In the genomic region with DNA sequence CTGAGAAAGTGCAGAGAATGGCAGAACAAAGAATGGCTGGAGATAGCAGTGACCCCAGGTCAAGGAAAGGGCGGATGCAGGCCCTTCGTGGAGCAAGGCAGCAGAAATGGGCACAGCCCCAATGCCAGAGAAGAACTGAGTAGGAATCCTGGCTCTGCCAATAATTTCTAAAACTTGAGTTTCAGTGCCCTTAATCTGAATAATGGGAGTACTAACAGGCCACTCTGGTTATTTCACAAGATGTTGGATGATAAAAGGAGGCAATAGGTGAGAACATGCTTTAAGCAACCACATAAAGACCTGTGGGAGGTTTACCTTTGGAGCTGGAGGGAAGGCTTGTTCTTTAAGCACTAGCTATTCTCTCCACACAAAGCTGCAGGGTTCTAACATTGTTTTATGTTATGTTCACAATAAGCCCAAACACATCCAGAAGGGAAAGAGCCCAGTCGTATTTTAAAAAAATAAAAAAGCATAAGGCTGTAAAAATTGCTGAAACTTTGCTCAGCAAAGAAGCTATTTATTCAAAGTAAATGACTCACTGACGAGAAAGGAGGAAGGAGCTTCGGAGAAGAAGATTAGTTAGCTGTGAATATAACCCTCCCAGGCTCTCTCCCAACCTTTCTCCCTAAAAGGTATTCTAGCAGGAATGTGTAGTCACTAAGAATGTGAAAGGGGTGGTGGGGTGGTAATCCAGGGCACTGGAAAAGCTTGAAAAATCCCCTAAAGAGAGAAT, we compare ENCODE assay signal across 11 cellular contexts.
DNase-seq lines count a peak whose midpoint lies in the region; ATAC-seq, FAIRE-seq and TF ChIP-seq lines count a peak whose summit lies in the region.
"Had no signal": no experiment of that assay in that cellular context is flagged by ENCODE, and none has a peak within 500 bp of the region (broad histone marks: within the 10 kb centered on the region; RNA-seq: fewer than 3 reads in every experiment).

No MANE protein-coding gene starts in this region.

- H4K12ac ChIP-seq in trophoblast cell (ENCODE audit: low read depth, low read length), result no peak overlapping the region

- H3K4me1 ChIP-seq in SK-N-SH (ENCODE audit: control insufficient read depth in 1 of 2, insufficient read depth in 2 of 2, low read depth in 1 of 2, low read length in 1 of 2) (peaks cover 0 to 3% of the 10 kb centered on the region in 2 experiments; a peak in 3 of 4 replicates), gastroesophageal sphincter (peaks cover 7 to 38% (median 12%) of the 10 kb centered on the region in 3 donors), trophoblast cell (ENCODE audit: control insufficient read depth in 1 of 2, insufficient read depth in 2 of 2, low read length in 2 of 2) (peaks cover 3 to 4% of the 10 kb centered on the region in 2 experiments), mucosa of descending colon (ENCODE audit: low read depth) (no peaks in the 10 kb centered on the region)

- H3K36me3 ChIP-seq in SK-N-SH (replicated peaks in 1 of 2; ENCODE audit: control insufficient read depth in 1 of 2, insufficient read depth in 2 of 2, low read length in 1 of 2), result no peaks in the 10 kb centered on the region
- H3K36me3 ChIP-seq in gastroesophageal sphincter, result no peaks in the 10 kb centered on the region
- H3K36me3 ChIP-seq in trophoblast cell (ENCODE audit: control insufficient read depth in 1 of 2, insufficient read depth in 2 of 2, low read length in 2 of 2), result no peaks in the 10 kb centered on the region
- H3K36me3 ChIP-seq in mucosa of descending colon (ENCODE audit: low read depth), result no peaks in the 10 kb centered on the region

- WGBS in SK-N-SH (ENCODE audit: low lambda C conversion rate), result 33% methylated on average over 5 of the region's 5 CpGs
- WGBS in gastroesophageal sphincter (ENCODE audit: low coverage in 1 of 2), 2 donors, result 9 to 18% methylated on average over 3 to 5 of the region's 5 CpGs
- no CpG with 5 or more reads among the region's 5 CpGs for WGBS in trophoblast cell (ENCODE audit: extremely low coverage, insufficient coverage, insufficient read length)

- H3K9ac ChIP-seq in SK-N-SH, result peak overlapping the region; percentile 10; the same call in 1 of the 2 replicates
- no peak overlapping the region for H3K9ac ChIP-seq in trophoblast cell (ENCODE audit: low read length)

- peak; percentile 53 for ATAC-seq in gastroesophageal sphincter
- no peak for ATAC-seq in mucosa of descending colon
- no peak for ATAC-seq in GM18858 (IDR thresholded peaks at IDR 0.05; ENCODE audit: unreplicated experiment)

- no peak overlapping the region for H4K8ac ChIP-seq in trophoblast cell (ENCODE audit: low read depth, low read length)

- intact Hi-C loops in mucosa of descending colon (cut with DNase I, micrococcal nuclease), result no loop called here

- H3F3A ChIP-seq in SK-N-SH (replicated peaks; ENCODE audit: insufficient read depth), result peaks cover 7% of the 10 kb centered on the region

- TF ChIP-seq POLR2A in gastroesophageal sphincter (IDR thresholded peaks at IDR 0.05), result no peak

- CTCF ChIA-PET in SK-N-SH (lab: Yijun Ruan, JAX), result no interaction called here

- H3K23ac ChIP-seq in trophoblast cell (ENCODE audit: low read length), result no peak overlapping the region

- H2AFZ ChIP-seq in SK-N-SH (ENCODE audit: low read depth) (peak overlapping the region; percentile 86; the same call in 1 of the 2 replicates), trophoblast cell (ENCODE audit: insufficient read depth, low read length, poor library complexity) (no peak overlapping the region)

- H3K14ac ChIP-seq in trophoblast cell (ENCODE audit: low read length), result no peak overlapping the region

- peak overlapping the region; percentile 59 for H3K4me2 ChIP-seq in SK-N-SH
- H3K4me2 ChIP-seq in trophoblast cell (ENCODE audit: low read length), result peak overlapping the region; percentile 13

- H4K20me1 ChIP-seq in SK-N-SH (ENCODE audit: insufficient read depth), result no peaks in the 10 kb centered on the region

- H3K4me3 ChIP-seq in SK-N-SH (ENCODE audit: low read depth in 2 of 2, low read length in 1 of 2), result peak overlapping the region in 1 of 2 experiments; percentile 35; a peak in 1 of 4 replicates
- no peak overlapping the region for H3K4me3 ChIP-seq in gastroesophageal sphincter
- H3K4me3 ChIP-seq in trophoblast cell (ENCODE audit: low read depth, low read length), result no peak overlapping the region
- H3K4me3 ChIP-seq in mucosa of descending colon, result no peak overlapping the region

- no peak overlapping the region for H2BK12ac ChIP-seq in trophoblast cell (ENCODE audit: low read length)

- DNase-seq in D721Med (ENCODE audit: insufficient read length, low spot score) (no peak), SK-N-SH (no peak), trophoblast cell (no peak), mucosa of descending colon (no peak), middle frontal gyrus (ENCODE audit: extremely low spot score, low spot score) (no peak), SKM-1 (lab: John Stamatoyannopoulos, UW; ENCODE audit: unreplicated experiment) (no peak)
- DNase-seq: cortex of kidney, DMS153, NCI-H510A treated with DMSO at 0.1 percent for 48 hours had no signal

- no peak overlapping the region for H3K4ac ChIP-seq in trophoblast cell (ENCODE audit: low read depth, low read length)

- H2BK5ac ChIP-seq in trophoblast cell (ENCODE audit: low read depth, low read length, poor library complexity), result no peak overlapping the region

- H2BK120ac ChIP-seq in trophoblast cell (ENCODE audit: insufficient read depth, low read length, poor library complexity), result no peak overlapping the region

- TF ChIP-seq EP300 in SK-N-SH (IDR thresholded peaks at IDR 0.05; ENCODE audit: borderline replicate concordance in 1 of 2, low read depth in 1 of 2, low read length in 1 of 2), result no peak
- no peak for TF ChIP-seq EP300 in gastroesophageal sphincter (IDR thresholded peaks at IDR 0.05)

- peak; percentile 93 for FAIRE-seq in D721Med (lab: Jason Lieb, UNC)

- H3K27me3 ChIP-seq in SK-N-SH (ENCODE audit: insufficient read depth), result no peaks in the 10 kb centered on the region
- H3K27me3 ChIP-seq in gastroesophageal sphincter, result no peaks in the 10 kb centered on the region
- no peaks in the 10 kb centered on the region for H3K27me3 ChIP-seq in trophoblast cell (ENCODE audit: insufficient read depth, low read length)

- H3K27ac ChIP-seq in SK-N-SH (ENCODE audit: low read depth in 2 of 2, low read length in 1 of 2), result peak overlapping the region in 1 of 2 experiments; percentile 69; a peak in 2 of 4 replicates
- H3K27ac ChIP-seq in gastroesophageal sphincter, result peak overlapping the region; percentile 62 to 80 (median 71)
- H3K27ac ChIP-seq in trophoblast cell (ENCODE audit: low read depth, low read length), result peak overlapping the region; percentile 60

- TF ChIP-seq CTCF in D721Med (IDR thresholded peaks at IDR 0.05; ENCODE audit: insufficient read depth, missing control alignments) (no peak), SK-N-SH (IDR thresholded peaks at IDR 0.05) (no peak), gastroesophageal sphincter (IDR thresholded peaks at IDR 0.05) (no peak), mucosa of descending colon (IDR thresholded peaks at IDR 0.05) (no peak)

- no peak for TF ChIP-seq RAD21 in SK-N-SH (IDR thresholded peaks at IDR 0.05; ENCODE audit: low read length)

- POLR2A ChIA-PET in SK-N-SH (lab: Yijun Ruan, JAX), result interaction anchor here (0.6 kb wide), 1 partner anchor 206 kb away, joined by 3 read pairs; no protein-coding TSS in a partner anchor

- H3K79me2 ChIP-seq in SK-N-SH (ENCODE audit: insufficient read depth), result no peaks in the 10 kb centered on the region
- H3K79me2 ChIP-seq in trophoblast cell (ENCODE audit: control insufficient read depth, insufficient read depth, low read length, poor library complexity), result no peaks in the 10 kb centered on the region

- no peak overlapping the region for H2AK5ac ChIP-seq in trophoblast cell (ENCODE audit: low read length)

- no peaks in the 10 kb centered on the region for H3K79me1 ChIP-seq in trophoblast cell (ENCODE audit: low read length)

- no peak overlapping the region for H3K18ac ChIP-seq in trophoblast cell (ENCODE audit: low read length)

- H3K9me3 ChIP-seq in SK-N-SH (no peaks in the 10 kb centered on the region), gastroesophageal sphincter (no peaks in the 10 kb centered on the region), trophoblast cell (ENCODE audit: insufficient read depth, low read depth, low read length) (no peaks in the 10 kb centered on the region), mucosa of descending colon (peaks cover 20% of the 10 kb centered on the region)

- H4K91ac ChIP-seq in trophoblast cell (ENCODE audit: low read depth, low read length), result no peak overlapping the region

- no peaks in the 10 kb centered on the region for H3K9me2 ChIP-seq in SK-N-SH

TF ChIP-seq in SK-N-SH, 30 proteins besides CTCF, POLR2A, EP300 and RAD21 (continues in another document):
- TF ChIP-seq FOXJ3 (CRISPR knock-in tag; IDR thresholded peaks at IDR 0.05) (no peak), REST (IDR thresholded peaks at IDR 0.05; ENCODE audit: low read depth, low read length) (no peak), FOXM1 (IDR thresholded peaks at IDR 0.05; ENCODE audit: low read depth) (no peak), NFIC (IDR thresholded peaks at IDR 0.05; ENCODE audit: borderline replicate concordance) (no peak)
